Comparison of ENCODE assay signal across 8 cellular contexts in the genomic region with DNA sequence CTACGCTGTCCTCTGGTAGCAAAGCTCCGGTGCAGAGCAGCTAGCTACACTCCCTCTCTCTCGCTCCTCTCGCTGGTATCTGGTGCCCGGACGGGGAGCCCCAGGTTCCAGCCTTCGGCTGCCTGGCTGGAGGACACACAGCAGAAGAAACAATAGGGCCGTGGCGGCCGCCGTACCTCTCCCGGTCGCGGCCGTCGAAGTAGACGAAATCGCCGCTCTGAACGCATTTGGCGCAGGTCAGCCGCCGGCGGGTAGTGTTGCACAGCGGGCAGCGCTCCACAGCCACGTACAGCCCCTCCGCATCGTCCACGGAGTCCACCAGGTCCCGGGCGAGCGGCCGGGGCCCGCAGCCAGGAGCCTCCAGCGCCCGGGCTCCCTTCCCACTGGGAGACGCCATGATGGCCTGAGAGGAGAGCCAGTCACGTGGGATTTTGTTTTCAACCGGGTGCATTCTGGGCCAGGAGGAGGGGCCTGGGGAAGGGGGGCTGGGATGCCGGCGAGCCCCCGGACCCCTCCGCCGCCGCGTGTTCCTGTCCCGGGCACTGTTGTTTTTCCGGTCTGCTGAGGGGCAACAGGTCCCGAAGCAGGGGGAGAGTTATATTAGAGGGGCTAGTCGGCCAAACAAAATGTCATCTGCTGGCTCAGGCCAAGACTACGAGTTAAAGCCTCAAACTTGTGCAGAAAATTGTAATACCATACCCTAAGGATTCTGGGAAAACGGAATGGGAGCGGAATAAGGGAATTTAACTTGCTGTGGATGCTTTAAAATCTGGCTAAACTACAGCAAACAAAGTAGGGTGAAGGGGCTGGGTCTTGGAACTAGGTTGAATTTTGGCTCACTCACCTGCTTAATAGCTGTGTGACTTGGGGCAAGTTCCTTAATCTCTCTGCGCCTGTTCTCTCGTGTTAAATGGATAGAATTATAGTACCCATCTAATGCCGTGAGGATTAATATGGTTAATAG. TPM values are rescaled to one million over a fixed set of nuclear protein-coding genes. Genes with fewer than 3 reads are reported as not detected.
A peak's percentile ranks its signal among the peaks of the same experiment; 100 is the strongest.
DNase-seq lines count a peak whose midpoint lies in the region; ATAC-seq, FAIRE-seq and TF ChIP-seq lines count a peak whose summit lies in the region.

A gene with protein sequence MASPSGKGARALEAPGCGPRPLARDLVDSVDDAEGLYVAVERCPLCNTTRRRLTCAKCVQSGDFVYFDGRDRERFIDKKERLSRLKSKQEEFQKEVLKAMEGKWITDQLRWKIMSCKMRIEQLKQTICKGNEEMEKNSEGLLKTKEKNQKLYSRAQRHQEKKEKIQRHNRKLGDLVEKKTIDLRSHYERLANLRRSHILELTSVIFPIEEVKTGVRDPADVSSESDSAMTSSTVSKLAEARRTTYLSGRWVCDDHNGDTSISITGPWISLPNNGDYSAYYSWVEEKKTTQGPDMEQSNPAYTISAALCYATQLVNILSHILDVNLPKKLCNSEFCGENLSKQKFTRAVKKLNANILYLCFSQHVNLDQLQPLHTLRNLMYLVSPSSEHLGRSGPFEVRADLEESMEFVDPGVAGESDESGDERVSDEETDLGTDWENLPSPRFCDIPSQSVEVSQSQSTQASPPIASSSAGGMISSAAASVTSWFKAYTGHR (minus strand): TSS at position 405 of the 964 bp plus-strand sequence. CDS start 8 bp downstream, at position 397.

- intact Hi-C loops in mucosa of descending colon (cut with DNase I, micrococcal nuclease) = no loop called here

- TF ChIP-seq CTCF in GM20000 (IDR thresholded peaks at IDR 0.05; ENCODE audit: extremely low read depth, missing control alignments) (no peak), epithelial cell of esophagus (IDR thresholded peaks at IDR 0.05; ENCODE audit: insufficient read depth, low read depth, low read length, missing control alignments) (no peak), mucosa of descending colon (IDR thresholded peaks at IDR 0.05) (no peak)

- peaks cover 7% of the 10 kb centered on the region for H3K4me1 ChIP-seq in mucosa of descending colon (ENCODE audit: low read depth)

- peak within 1 kb of the TSS; percentile 98 for H3K4me3 ChIP-seq in epithelial cell of esophagus (ENCODE audit: low read length)
- peak within 1 kb of the TSS; percentile 93 for H3K4me3 ChIP-seq in mucosa of descending colon

- H3K36me3 ChIP-seq in mucosa of descending colon (ENCODE audit: low read depth) = no peaks in the 10 kb centered on the region

- no peaks in the 10 kb centered on the region for H3K9me3 ChIP-seq in mucosa of descending colon

- FAIRE-seq in HTR-8/SVneo (lab: Jason Lieb, UNC) = peak; percentile 86

- DNase-seq in COR-L47 (lab: John Stamatoyannopoulos, UW) (peak; percentile 52), GM20000 (ENCODE audit: low spot score) (peak; percentile 92), HTR-8/SVneo (ENCODE audit: insufficient read length, low spot score) (peak; percentile 95), NOMO-1 treated with dmso at 0.1 percent for 144 hours (lab: John Stamatoyannopoulos, UW; ENCODE audit: unreplicated experiment) (peak; percentile 66), epithelial cell of esophagus (ENCODE audit: low read depth) (peak; percentile 81), mucosa of descending colon (peak; percentile 82 to 90 (median 88))
- peak; percentile 73 for DNase-seq in activated CD8-positive, alpha-beta memory T cell treated with anti-CD3 and anti-CD28 coated beads, Interleukin-2, amount 50 U/mL, for 4 hours
- DNase-seq in stimulated activated CD8-positive, alpha-beta memory T cell treated with anti-CD3 and anti-CD28 coated beads, Interleukin-4, amount 100 ng/mL, for 1 hour (ENCODE audit: low read depth in 2 of 2, low spot score in 1 of 2) = peak; percentile 38 to 53

- peak; percentile 99 for ATAC-seq in mucosa of descending colon

RNA-seq across cellular contexts. Expression of the gene that starts here (rescaled TPM):
- total RNA-seq in mucosa of descending colon = 10 to 100 TPM in 2 of 3 donors, 1 to 10 TPM in 1; 8.3 to 15.1 (median 10.8) TPM

Comparison
In these comparisons a context has a peak if more than half of its experiments do, and no peak if none do; other contexts are left out.
1. Peak in every context shown above with its lines: DNase-seq, ATAC-seq and H3K4me3 ChIP-seq.